In genomic region chr21:40829791-40830190, GRCh38 we compare ENCODE assay signal across 36 cellular contexts. TPM values are rescaled to one million over a fixed set of nuclear protein-coding genes. Genes with fewer than 3 reads are reported as not detected.
"Had no signal": no experiment of that assay in that cellular context is flagged by ENCODE, and none has a peak within 500 bp of the region (broad histone marks: within the 10 kb centered on the region; RNA-seq: fewer than 3 reads in every experiment).

No MANE protein-coding gene starts in this region.

- DNase-seq: MG63, MM.1S, MV-4-11, NCI-H1048, NCI-H1092, NCI-H1092 treated with DMSO at 0.1 percent for 48 hours, NCI-H1105, NCI-H1105 treated with DMSO at 0.1 percent for 48 hours, NCI-H1417 treated with DMSO at 0.1 percent for 48 hours, NCI-H1436, NCI-H1436 treated with DMSO at 0.1 percent for 48 hours, NCI-H146, NCI-H1694, NCI-H1694 treated with DMSO at 0.1 percent for 48 hours, NCI-H187 treated with DMSO at 0.1 percent for 48 hours, NCI-H1930, NCI-H2029, NCI-H2029 treated with DMSO at 0.1 percent for 48 hours, NCI-H2081, NCI-H2081 treated with DMSO at 0.1 percent for 48 hours, NCI-H2107, NCI-H2171, NCI-H2171 treated with DMSO at 0.1 percent for 48 hours, NCI-H2227 treated with DMSO at 0.1 percent for 48 hours, NCI-H226, NCI-H345, NCI-H446, NCI-H446 treated with DMSO at 0.1 percent for 48 hours, NCI-H510A, NCI-H510A treated with DMSO at 0.1 percent for 48 hours, NCI-H524, NCI-H524 treated with DMSO at 0.1 percent for 48 hours, NCI-H526 had no signal

- H3K9me3 ChIP-seq: MG63 had no signal

- H3K4me3 ChIP-seq: MG63 had no signal

- H3K27me3 ChIP-seq: MG63 had no signal

- H3K36me3 ChIP-seq: MG63 had no signal

RNA-seq across cellular contexts. Expression of gene DSCAM, which starts 17.2 kb away (rescaled TPM):
- total RNA-seq: LHCN-M2, M059J, NCI-H460 had no signal
